In genomic region chr1:193111641-193112090, GRCh38 we compare ENCODE assay signal across 1 cellular context.
TF ChIP-seq lines count a peak whose summit lies in the region.

No MANE protein-coding gene starts in this region.

TF ChIP-seq in HepG2, 621 proteins besides CTCF, POLR2A, EP300 and RAD21 (continued from another document and continues in another):
- TF ChIP-seq RERE (CRISPR knock-in tag; IDR thresholded peaks at IDR 0.05; ENCODE audit: low read depth): no peak
- no peak for TF ChIP-seq MAFK (conservative IDR thresholded peaks at IDR 0.05 in 1 of 2, IDR thresholded peaks at IDR 0.05 in 1 of 2; ENCODE audit: low read length in 2 of 2)
- no peak for TF ChIP-seq SMYD3 (CRISPR knock-in tag; IDR thresholded peaks at IDR 0.05)
- no peak for TF ChIP-seq NR3C1 (CRISPR knock-in tag; IDR thresholded peaks at IDR 0.05)
- no peak; the same call in 1 of the 2 replicates for TF ChIP-seq RXRA (CRISPR knock-in tag; IDR thresholded peaks at IDR 0.05)
- TF ChIP-seq AHR (CRISPR knock-in tag; IDR thresholded peaks at IDR 0.05): no peak; the same call in 1 of the 2 replicates
- TF ChIP-seq SNAI1 (CRISPR knock-in tag; IDR thresholded peaks at IDR 0.05; ENCODE audit: borderline replicate concordance): no peak
- no peak; the same call in 1 of the 2 replicates for TF ChIP-seq KAT8 (CRISPR knock-in tag; IDR thresholded peaks at IDR 0.05)
- TF ChIP-seq HNF4A (CRISPR knock-in tag; IDR thresholded peaks at IDR 0.05): peak; percentile 48
- no peak for TF ChIP-seq HNF1A (IDR thresholded peaks at IDR 0.05; ENCODE audit: low read depth)
- TF ChIP-seq HNF1A (CRISPR knock-in tag; IDR thresholded peaks at IDR 0.05; ENCODE audit: borderline replicate concordance): no peak
- TF ChIP-seq KDM6A (CRISPR knock-in tag; IDR thresholded peaks at IDR 0.05; ENCODE audit: low read depth): no peak
- no peak for TF ChIP-seq SIX1 (CRISPR knock-in tag; IDR thresholded peaks at IDR 0.05; ENCODE audit: borderline replicate concordance)
- no peak for TF ChIP-seq WIZ (CRISPR knock-in tag; IDR thresholded peaks at IDR 0.05)
- no peak for TF ChIP-seq PRDM10 (CRISPR knock-in tag; IDR thresholded peaks at IDR 0.05; ENCODE audit: low read depth)
- TF ChIP-seq MTF1 (CRISPR knock-in tag; IDR thresholded peaks at IDR 0.05): no peak
- no peak; the same call in 1 of the 2 replicates for TF ChIP-seq DMAP1 (CRISPR knock-in tag; IDR thresholded peaks at IDR 0.05)
- TF ChIP-seq TBP (CRISPR knock-in tag; IDR thresholded peaks at IDR 0.05): no peak
- TF ChIP-seq ZNF333 (CRISPR knock-in tag; IDR thresholded peaks at IDR 0.05; ENCODE audit: borderline replicate concordance): no peak
- no peak for TF ChIP-seq SUZ12 (IDR thresholded peaks at IDR 0.05; ENCODE audit: low read depth, low read length)
- no peak for TF ChIP-seq SRSF4 (IDR thresholded peaks at IDR 0.05; ENCODE audit: low read depth, low read length, poor library complexity, severe bottlenecking)
- no peak for TF ChIP-seq CREM (IDR thresholded peaks at IDR 0.05)
- TF ChIP-seq CREM (CRISPR knock-in tag; IDR thresholded peaks at IDR 0.05): no peak
- no peak for TF ChIP-seq ZNF670 (CRISPR knock-in tag; IDR thresholded peaks at IDR 0.05; ENCODE audit: borderline replicate concordance)
- no peak for TF ChIP-seq SNRNP70 (IDR thresholded peaks at IDR 0.05; ENCODE audit: low read depth, low read length)
- TF ChIP-seq DMTF1 (CRISPR knock-in tag; IDR thresholded peaks at IDR 0.05): no peak
- TF ChIP-seq ZSCAN25 (CRISPR knock-in tag; IDR thresholded peaks at IDR 0.05): no peak
- TF ChIP-seq ZNF24 (IDR thresholded peaks at IDR 0.05): no peak; the same call in 1 of the 2 replicates
- no peak for TF ChIP-seq NONO (IDR thresholded peaks at IDR 0.05)
- no peak for TF ChIP-seq NONO (CRISPR knock-in tag; conservative IDR thresholded peaks at IDR 0.05)
- no peak for TF ChIP-seq DNMT1 (CRISPR knock-in tag; IDR thresholded peaks at IDR 0.05)
- TF ChIP-seq ZNF577 (CRISPR knock-in tag; IDR thresholded peaks at IDR 0.05; ENCODE audit: borderline replicate concordance, low read depth): no peak
- no peak for TF ChIP-seq E2F2 (CRISPR knock-in tag; IDR thresholded peaks at IDR 0.05; ENCODE audit: borderline replicate concordance)
- no peak for TF ChIP-seq NRL (CRISPR knock-in tag; IDR thresholded peaks at IDR 0.05; ENCODE audit: borderline replicate concordance)
- TF ChIP-seq, protein P1, sequence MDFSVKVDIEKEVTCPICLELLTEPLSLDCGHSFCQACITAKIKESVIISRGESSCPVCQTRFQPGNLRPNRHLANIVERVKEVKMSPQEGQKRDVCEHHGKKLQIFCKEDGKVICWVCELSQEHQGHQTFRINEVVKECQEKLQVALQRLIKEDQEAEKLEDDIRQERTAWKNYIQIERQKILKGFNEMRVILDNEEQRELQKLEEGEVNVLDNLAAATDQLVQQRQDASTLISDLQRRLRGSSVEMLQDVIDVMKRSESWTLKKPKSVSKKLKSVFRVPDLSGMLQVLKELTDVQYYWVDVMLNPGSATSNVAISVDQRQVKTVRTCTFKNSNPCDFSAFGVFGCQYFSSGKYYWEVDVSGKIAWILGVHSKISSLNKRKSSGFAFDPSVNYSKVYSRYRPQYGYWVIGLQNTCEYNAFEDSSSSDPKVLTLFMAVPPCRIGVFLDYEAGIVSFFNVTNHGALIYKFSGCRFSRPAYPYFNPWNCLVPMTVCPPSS (IDR thresholded peaks at IDR 0.05): no peak
- TF ChIP-seq SP140L (CRISPR knock-in tag; IDR thresholded peaks at IDR 0.05; ENCODE audit: borderline replicate concordance): no peak
- TF ChIP-seq, protein P2, sequence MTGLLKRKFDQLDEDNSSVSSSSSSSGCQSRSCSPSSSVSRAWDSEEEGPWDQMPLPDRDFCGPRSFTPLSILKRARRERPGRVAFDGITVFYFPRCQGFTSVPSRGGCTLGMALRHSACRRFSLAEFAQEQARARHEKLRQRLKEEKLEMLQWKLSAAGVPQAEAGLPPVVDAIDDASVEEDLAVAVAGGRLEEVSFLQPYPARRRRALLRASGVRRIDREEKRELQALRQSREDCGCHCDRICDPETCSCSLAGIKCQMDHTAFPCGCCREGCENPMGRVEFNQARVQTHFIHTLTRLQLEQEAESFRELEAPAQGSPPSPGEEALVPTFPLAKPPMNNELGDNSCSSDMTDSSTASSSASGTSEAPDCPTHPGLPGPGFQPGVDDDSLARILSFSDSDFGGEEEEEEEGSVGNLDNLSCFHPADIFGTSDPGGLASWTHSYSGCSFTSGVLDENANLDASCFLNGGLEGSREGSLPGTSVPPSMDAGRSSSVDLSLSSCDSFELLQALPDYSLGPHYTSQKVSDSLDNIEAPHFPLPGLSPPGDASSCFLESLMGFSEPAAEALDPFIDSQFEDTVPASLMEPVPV (CRISPR knock-in tag; IDR thresholded peaks at IDR 0.05): no peak
- TF ChIP-seq ZNF605 (CRISPR knock-in tag; IDR thresholded peaks at IDR 0.05): no peak
- no peak for TF ChIP-seq CREBL2 (CRISPR knock-in tag; IDR thresholded peaks at IDR 0.05; ENCODE audit: borderline replicate concordance)
